ENCODE assay signal across 19 cellular contexts in genomic region chr6:53824714-53825113, GRCh38. TPM values are rescaled to one million over a fixed set of nuclear protein-coding genes. Genes with fewer than 3 reads are reported as not detected.
DNase-seq lines count a peak whose midpoint lies in the region; ATAC-seq, FAIRE-seq and TF ChIP-seq lines count a peak whose summit lies in the region.
"Had no signal": no experiment of that assay in that cellular context is flagged by ENCODE, and none has a peak within 500 bp of the region (broad histone marks: within the 10 kb centered on the region; RNA-seq: fewer than 3 reads in every experiment).

No MANE protein-coding gene starts in this region.

- H4K8ac ChIP-seq in trophoblast cell (ENCODE audit: low read depth, low read length), result no peak overlapping the region

- H3K36me3 ChIP-seq in OCI-LY3 (replicated peaks; ENCODE audit: low read depth, low read length) (no peaks in the 10 kb centered on the region), trophoblast cell (ENCODE audit: control insufficient read depth in 1 of 2, insufficient read depth in 2 of 2, low read length in 2 of 2) (no peaks in the 10 kb centered on the region)
- H3K36me3 ChIP-seq: BE2C had no signal

- DNase-seq in GM18507 (ENCODE audit: extremely low spot score, insufficient read length, low read depth), result no peak
- DNase-seq in trophoblast cell, result no peak
- DNase-seq in SK-N-DZ (ENCODE audit: low spot score), result no peak
- no peak for DNase-seq in inferior parietal cortex (ENCODE audit: extremely low spot score)
- DNase-seq: BE2C; C1 segment of cervical spinal cord; CD4-positive, CD25-positive, alpha-beta regulatory T cell; CD8-positive, alpha-beta memory T cell; COR-L47; DMS 273 treated with DMSO at 0.1 percent for 48 hours; GOT3; H7; HFFc6; IMR-90 had no signal

- no peak overlapping the region for H2AK5ac ChIP-seq in trophoblast cell (ENCODE audit: low read length)

- no CpG with 5 or more reads among the region's 1 CpG for WGBS in trophoblast cell (ENCODE audit: extremely low coverage, insufficient coverage, insufficient read length)

- no peak overlapping the region for H3K27ac ChIP-seq in OCI-LY3 (ENCODE audit: low read length)
- no peak overlapping the region for H3K27ac ChIP-seq in trophoblast cell (ENCODE audit: low read depth, low read length)

- no peak overlapping the region for H2BK120ac ChIP-seq in trophoblast cell (ENCODE audit: insufficient read depth, low read length, poor library complexity)

- no peaks in the 10 kb centered on the region for H3K79me2 ChIP-seq in OCI-LY3 (ENCODE audit: low read length)
- H3K79me2 ChIP-seq in trophoblast cell (ENCODE audit: control insufficient read depth, insufficient read depth, low read length, poor library complexity), result peaks cover 14% of the 10 kb centered on the region

- H2BK5ac ChIP-seq in trophoblast cell (ENCODE audit: low read depth, low read length, poor library complexity), result no peak overlapping the region

- no peaks in the 10 kb centered on the region for H3K79me1 ChIP-seq in trophoblast cell (ENCODE audit: low read length)

- H2BK12ac ChIP-seq in trophoblast cell (ENCODE audit: low read length), result no peak overlapping the region

- H3K4me3 ChIP-seq in OCI-LY3 (ENCODE audit: low read length), result no peak overlapping the region
- no peak overlapping the region for H3K4me3 ChIP-seq in trophoblast cell (ENCODE audit: low read depth, low read length)

- H3K27me3 ChIP-seq in OCI-LY3 (ENCODE audit: low read depth, low read length) (no peaks in the 10 kb centered on the region), trophoblast cell (ENCODE audit: insufficient read depth, low read length) (no peaks in the 10 kb centered on the region)
- H3K27me3 ChIP-seq: BE2C had no signal

- TF ChIP-seq CTCF in OCI-LY3 (IDR thresholded peaks at IDR 0.05; ENCODE audit: low read depth, low read length), result no peak

- H2AFZ ChIP-seq in OCI-LY3 (ENCODE audit: low read depth, low read length), result no peak overlapping the region
- H2AFZ ChIP-seq in trophoblast cell (ENCODE audit: insufficient read depth, low read length, poor library complexity), result no peak overlapping the region

- no peak overlapping the region for H4K91ac ChIP-seq in trophoblast cell (ENCODE audit: low read depth, low read length)

- H3K9me3 ChIP-seq in OCI-LY3 (ENCODE audit: insufficient read depth, low read length) (no peaks in the 10 kb centered on the region), trophoblast cell (ENCODE audit: insufficient read depth, low read depth, low read length) (no peaks in the 10 kb centered on the region)
- H3K9me3 ChIP-seq: BE2C had no signal

- H3K18ac ChIP-seq in trophoblast cell (ENCODE audit: low read length), result no peak overlapping the region

- H3K4me2 ChIP-seq in OCI-LY3 (ENCODE audit: low read length) (peak overlapping the region; percentile 23), trophoblast cell (ENCODE audit: low read length) (no peak overlapping the region)

- H3K9ac ChIP-seq in OCI-LY3 (ENCODE audit: low read length) (no peak overlapping the region), trophoblast cell (ENCODE audit: low read length) (no peak overlapping the region)

- H3K4me1 ChIP-seq in OCI-LY3 (ENCODE audit: low read length) (peaks cover 13% of the 10 kb centered on the region), trophoblast cell (ENCODE audit: control insufficient read depth in 1 of 2, insufficient read depth in 2 of 2, low read length in 2 of 2) (peaks cover 4 to 12% of the 10 kb centered on the region in 2 experiments)
- H3K4me1 ChIP-seq: BE2C had no signal

- no peak overlapping the region for H4K12ac ChIP-seq in trophoblast cell (ENCODE audit: low read depth, low read length)

- H3K23ac ChIP-seq in trophoblast cell (ENCODE audit: low read length), result no peak overlapping the region

- FAIRE-seq in GM18507 (lab: Jason Lieb, UNC), result peak; percentile 35
- FAIRE-seq: G401.6, GM12891 had no signal

- ATAC-seq in HG02763 (IDR thresholded peaks at IDR 0.05; ENCODE audit: unreplicated experiment), result no peak
- ATAC-seq: HCT116 had no signal

- no peak overlapping the region for H3K14ac ChIP-seq in trophoblast cell (ENCODE audit: low read length)

- no peaks in the 10 kb centered on the region for H4K20me1 ChIP-seq in OCI-LY3 (ENCODE audit: insufficient read depth, low read length)

- H3K4ac ChIP-seq in trophoblast cell (ENCODE audit: low read depth, low read length), result peak overlapping the region; percentile 59

RNA-seq across cellular contexts. Expression of gene LRRC1, which starts 29.9 kb away (rescaled TPM):
- 43.6 and 44.5 TPM in 2 replicates for polyA plus RNA-seq in trophoblast cell (2013)
- 5.0 and 7.0 TPM in 2 replicates for polyA plus RNA-seq in SK-N-DZ (2014; cell fraction: cytosol; rRNA removed)
- 7.8 and 13.3 TPM in 2 replicates for polyA plus RNA-seq in SK-N-DZ (2014; cell fraction: nucleus; rRNA removed)
